ENCODE assay signal across 1 cellular context in genomic region chr19:32870154-32870573, GRCh38.
TF ChIP-seq lines count a peak whose summit lies in the region.

No MANE protein-coding gene starts in this region.

TF ChIP-seq in HepG2, 621 proteins besides CTCF, POLR2A, EP300 and RAD21 (continued from another document):
- TF ChIP-seq ZNF839 (CRISPR knock-in tag; IDR thresholded peaks at IDR 0.05; ENCODE audit: borderline replicate concordance) (no peak), ZBTB20 (CRISPR knock-in tag; IDR thresholded peaks at IDR 0.05; ENCODE audit: borderline replicate concordance, low read depth) (0 out of 2 replicates have a peak, but pooled peaks have one; percentile 25), POGK (CRISPR knock-in tag; conservative IDR thresholded peaks at IDR 0.05) (no peak), FUBP1 (CRISPR knock-in tag; IDR thresholded peaks at IDR 0.05; ENCODE audit: borderline replicate concordance) (0 out of 2 replicates have a peak, but pooled peaks have one; percentile 59), JDP2 (CRISPR knock-in tag; IDR thresholded peaks at IDR 0.05; ENCODE audit: borderline replicate concordance) (no peak), ZNF292 (CRISPR knock-in tag; IDR thresholded peaks at IDR 0.05; ENCODE audit: borderline replicate concordance, low read depth) (peak; percentile 66; the same call in 1 of the 2 replicates), HNF1B (CRISPR knock-in tag; IDR thresholded peaks at IDR 0.05) (0 out of 2 replicates have a peak, but pooled peaks have one; percentile 40), ZNF687 (CRISPR knock-in tag; IDR thresholded peaks at IDR 0.05) (peak; percentile 86), ZNF546 (CRISPR knock-in tag; conservative IDR thresholded peaks at IDR 0.05) (no peak), ZNF879 (CRISPR knock-in tag; IDR thresholded peaks at IDR 0.05) (0 out of 2 replicates have a peak, but pooled peaks have one; percentile 9), FOXA3 (CRISPR knock-in tag; IDR thresholded peaks at IDR 0.05) (no peak), ZHX1 (CRISPR knock-in tag; IDR thresholded peaks at IDR 0.05; ENCODE audit: low read depth) (0 out of 2 replicates have a peak, but pooled peaks have one; percentile 12), THAP8 (CRISPR knock-in tag; IDR thresholded peaks at IDR 0.05; ENCODE audit: borderline replicate concordance) (no peak)
